Comparison of ENCODE assay signal across 4 cellular contexts in the genomic region with DNA sequence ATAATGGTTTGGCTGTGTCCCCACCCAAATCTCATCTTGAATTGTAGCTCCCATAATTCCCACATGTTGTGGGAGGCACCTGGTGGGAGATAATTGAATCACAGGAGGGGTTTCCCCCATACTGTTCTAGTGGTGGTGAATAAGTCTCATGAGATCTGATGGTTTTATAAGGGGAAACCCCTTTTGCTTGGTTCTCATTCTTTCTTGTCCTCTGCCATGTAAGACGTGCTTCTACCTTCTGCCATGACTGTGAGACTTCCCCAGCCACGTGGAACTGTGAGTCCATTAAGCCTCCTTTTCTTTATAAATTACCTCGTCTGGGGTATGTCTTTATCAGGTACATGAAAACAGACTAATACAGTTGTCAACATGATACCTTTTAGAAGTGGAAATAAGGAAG. TPM values are rescaled to one million over a fixed set of nuclear protein-coding genes. Genes with fewer than 3 reads are reported as not detected.
"Had no signal": no experiment of that assay in that cellular context is flagged by ENCODE, and none has a peak within 500 bp of the region (broad histone marks: within the 10 kb centered on the region; RNA-seq: fewer than 3 reads in every experiment).

No MANE protein-coding gene starts in this region.

RNA-seq across cellular contexts. Expression of gene ME3, which starts 53.0 kb away (rescaled TPM):
- total RNA-seq: HepG2, K562, SJCRH30 had no signal
- polyA plus RNA-seq: HepG2, IgD-negative memory B cell, K562 had no signal
